19 cellular contexts compared by ENCODE assay signal in the genomic region with DNA sequence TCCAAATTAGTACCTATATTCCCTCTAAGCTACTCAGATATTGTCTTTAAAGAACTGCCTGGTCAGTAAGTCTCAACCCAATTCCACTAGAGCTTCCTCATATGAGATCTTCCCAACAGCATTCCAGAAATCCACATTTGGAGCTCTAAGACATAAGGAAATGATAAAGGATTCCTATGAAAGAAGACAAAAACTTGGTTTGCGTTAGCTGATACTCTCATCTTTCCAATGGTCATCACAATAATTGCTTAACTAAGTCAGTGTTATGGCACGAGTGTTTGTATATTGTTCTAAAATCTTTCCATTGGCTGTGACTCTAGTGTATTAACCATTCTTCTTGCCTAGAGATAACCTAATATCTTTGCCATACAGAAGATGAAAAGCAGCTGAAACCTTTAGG.
DNase-seq lines count a peak whose midpoint lies in the region; ATAC-seq and TF ChIP-seq lines count a peak whose summit lies in the region.
"Had no signal": no experiment of that assay in that cellular context is flagged by ENCODE, and none has a peak within 500 bp of the region (broad histone marks: within the 10 kb centered on the region; RNA-seq: fewer than 3 reads in every experiment).

No MANE protein-coding gene starts in this region.

- no peaks in the 10 kb centered on the region for H3K9me3 Mint-ChIP-seq in activated CD4-positive, alpha-beta T cell treated with anti-CD3 and anti-CD28 coated beads, Interleukin-2, amount 10 ng/mL, durations not matched to agents 7 days and 5 days
- H3K9me3 Mint-ChIP-seq: activated B cell treated with CpG ODN at 0.5 μM for 24 hours; CD8-positive, alpha-beta T cell had no signal

- ATAC-seq in gastroesophageal sphincter (no peak), GM18511 (IDR thresholded peaks at IDR 0.05; ENCODE audit: unreplicated experiment) (no peak)
- ATAC-seq: CD8-positive, alpha-beta T cell; HCT116 had no signal

- H3K27me3 ChIP-seq in ascending aorta (no peaks in the 10 kb centered on the region), gastroesophageal sphincter (no peaks in the 10 kb centered on the region)

- H3K4me3 ChIP-seq in ascending aorta (no peak overlapping the region), gastroesophageal sphincter (no peak overlapping the region), skin epidermis (no peak overlapping the region)
- H3K4me3 ChIP-seq: PC-9 had no signal

- no peaks in the 10 kb centered on the region for H3K9me3 ChIP-seq in ascending aorta
- no peaks in the 10 kb centered on the region for H3K9me3 ChIP-seq in gastroesophageal sphincter

- CTCF ChIA-PET in activated CD4-positive, alpha-beta T cell treated with anti-CD3 and anti-CD28 coated beads, Interleukin-2, amount 10 ng/mL, durations not matched to agents 7 days and 5 days (lab: Charles Lee): interaction anchor here (0.5 kb wide), 1 partner anchor 1262 kb away, joined by 3 read pairs; no protein-coding TSS in a partner anchor

- no peaks in the 10 kb centered on the region for H3K4me1 Mint-ChIP-seq in activated CD4-positive, alpha-beta T cell treated with anti-CD3 and anti-CD28 coated beads, Interleukin-2, amount 10 ng/mL, durations not matched to agents 7 days and 5 days
- H3K4me1 Mint-ChIP-seq: activated B cell treated with CpG ODN at 0.5 μM for 24 hours had no signal

- intact Hi-C loops in ascending aorta (cut with DNase I): loop anchor here (5.0 kb wide), 1 partner anchor 354 kb away; the partner anchor contains the start of gene AHR

- no peak for TF ChIP-seq POLR2A in gastroesophageal sphincter (IDR thresholded peaks at IDR 0.05)

- H3K36me3 ChIP-seq in ascending aorta: no peaks in the 10 kb centered on the region
- H3K36me3 ChIP-seq in gastroesophageal sphincter: no peaks in the 10 kb centered on the region

- peaks cover 12% of the 10 kb centered on the region for H3K27me3 Mint-ChIP-seq in activated CD4-positive, alpha-beta T cell treated with anti-CD3 and anti-CD28 coated beads, Interleukin-2, amount 10 ng/mL, durations not matched to agents 7 days and 5 days
- H3K27me3 Mint-ChIP-seq: activated B cell treated with CpG ODN at 0.5 μM for 24 hours had no signal

- 19 to 49% methylated on average over 2 of the region's 2 CpGs for WGBS in gastroesophageal sphincter (ENCODE audit: low coverage in 1 of 2), 2 donors

- POLR2A ChIA-PET in activated CD4-positive, alpha-beta T cell treated with anti-CD3 and anti-CD28 coated beads, Interleukin-2, amount 10 ng/mL, durations not matched to agents 7 days and 5 days (lab: Charles Lee): no interaction called here

- no peaks in the 10 kb centered on the region for H3K36me3 Mint-ChIP-seq in activated CD4-positive, alpha-beta T cell treated with anti-CD3 and anti-CD28 coated beads, Interleukin-2, amount 10 ng/mL, durations not matched to agents 7 days and 5 days (ENCODE audit: low read depth)
- H3K36me3 Mint-ChIP-seq: CD8-positive, alpha-beta T cell had no signal

- no peak overlapping the region for H3K4me3 Mint-ChIP-seq in activated CD4-positive, alpha-beta T cell treated with anti-CD3 and anti-CD28 coated beads, Interleukin-2, amount 10 ng/mL, durations not matched to agents 7 days and 5 days
- H3K4me3 Mint-ChIP-seq: activated B cell treated with CpG ODN at 0.5 μM for 24 hours; CD8-positive, alpha-beta T cell had no signal

- no peak overlapping the region for H3K27ac Mint-ChIP-seq in activated CD4-positive, alpha-beta T cell treated with anti-CD3 and anti-CD28 coated beads, Interleukin-2, amount 10 ng/mL, durations not matched to agents 7 days and 5 days
- H3K27ac Mint-ChIP-seq: activated B cell treated with CpG ODN at 0.5 μM for 24 hours; CD8-positive, alpha-beta T cell had no signal

- H3K27ac ChIP-seq in ascending aorta (peak overlapping the region; percentile 17 to 73), gastroesophageal sphincter (peak overlapping the region; percentile 23 to 65 (median 54)), skin epidermis (peak overlapping the region in 19 of 21 experiments; percentile 12 to 84 (median 60))
- H3K27ac ChIP-seq: HL-60, PC-9 had no signal

- TF ChIP-seq EP300 in gastroesophageal sphincter (IDR thresholded peaks at IDR 0.05): no peak

- DNase-seq in EH (ENCODE audit: low read depth) (peak; percentile 56), ascending aorta (ENCODE audit: low spot score in 2 of 2) (no peak), GM19240 (ENCODE audit: insufficient read length, low spot score) (no peak)
- no peak for DNase-seq in activated CD4-positive, alpha-beta T cell treated with anti-CD3 and anti-CD28 coated beads, Interleukin-2, amount 10 ng/mL, durations not matched to agents 7 days and 5 days
- DNase-seq in stimulated activated CD4-positive, alpha-beta T cell treated with anti-CD3 and anti-CD28 coated beads, Interleukin-4, amount 100 ng/mL, for 4 hours: no peak
- DNase-seq: activated B cell treated with CpG ODN at 0.5 μM for 24 hours; activated naive CD4-positive, alpha-beta T cell treated with anti-CD3 and anti-CD28 coated beads, Interleukin-2, amount 50 U/mL, for 16 hours; activated T-cell treated with anti-CD3 and anti-CD28 coated beads, Interleukin-2, amount 50 U/mL, for 48 hours; CD8-positive, alpha-beta T cell; NCI-H1436 treated with DMSO at 0.1 percent for 48 hours; NCI-H774; PC-9; stimulated activated CD4-positive, alpha-beta T cell treated with anti-CD3 and anti-CD28 coated beads, Interleukin-4, amount 100 ng/mL, for 1 hour; T-helper 9 cell had no signal

- H3K4me1 ChIP-seq in ascending aorta (peaks cover 0 to 14% of the 10 kb centered on the region in 2 donors), gastroesophageal sphincter (peaks cover 2 to 20% (median 3%) of the 10 kb centered on the region in 3 donors)

- TF ChIP-seq CTCF in ascending aorta (IDR thresholded peaks at IDR 0.05) (no peak), gastroesophageal sphincter (IDR thresholded peaks at IDR 0.05) (no peak)
